ENCODE assay signal across 21 cellular contexts in the genomic region with DNA sequence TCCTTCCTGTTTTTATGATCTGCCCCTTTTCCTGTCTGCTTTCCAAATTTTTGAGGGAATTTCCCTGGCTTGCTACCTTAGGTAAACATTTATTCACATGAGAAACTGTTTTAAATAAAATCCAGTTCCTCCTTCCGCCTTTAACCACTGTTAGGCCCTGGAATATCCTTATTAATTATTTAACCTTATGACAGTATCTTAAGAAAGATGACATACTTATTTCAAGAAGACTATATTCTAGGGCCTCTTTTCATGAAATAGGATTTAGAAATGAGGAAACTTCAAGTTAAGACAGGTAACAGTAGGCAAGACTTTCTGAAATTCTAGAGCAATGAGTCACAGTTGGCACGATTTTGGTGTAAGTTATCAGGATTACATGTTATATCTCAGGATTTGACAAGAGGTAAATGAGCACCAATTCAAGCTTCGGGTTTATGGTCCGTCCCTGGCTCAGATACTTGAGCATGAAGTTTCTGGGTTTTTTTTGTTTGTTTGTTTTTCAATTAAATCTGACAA. TPM values are rescaled to one million over a fixed set of nuclear protein-coding genes. Genes with fewer than 3 reads are reported as not detected.
DNase-seq lines count a peak whose midpoint lies in the region; FAIRE-seq and TF ChIP-seq lines count a peak whose summit lies in the region.
"Had no signal": no experiment of that assay in that cellular context is flagged by ENCODE, and none has a peak within 500 bp of the region (broad histone marks: within the 10 kb centered on the region; RNA-seq: fewer than 3 reads in every experiment).

No MANE protein-coding gene starts in this region.

- DNase-seq in A172 (ENCODE audit: low spot score) (peak; percentile 73), HT-29 (ENCODE audit: low spot score) (peak; percentile 26), astrocyte (ENCODE audit: low read depth) (peak; percentile 39), kidney glomerular epithelial cell (lab: John Stamatoyannopoulos, UW) (peak; percentile 23), ecto neural progenitor cell (ENCODE audit: low spot score) (no peak), mesenteric fat pad (ENCODE audit: low spot score) (no peak), germinal center (ENCODE audit: low spot score) (no peak), NCI-H2081 treated with DMSO at 0.1 percent for 48 hours (lab: John Stamatoyannopoulos, UW) (no peak)
- DNase-seq: activated CD4-positive, alpha-beta T cell treated with anti-CD3 and anti-CD28 coated beads, Interleukin-2, amount 50 U/mL, for 48 hours; activated T-cell treated with anti-CD3 and anti-CD28 coated beads, Interleukin-2, amount 50 U/mL, for 4 hours; central memory CD4-positive, alpha-beta T cell; GF-D8; MG63; right cardiac atrium; stimulated activated naive CD8-positive, alpha-beta T cell treated with anti-CD3 and anti-CD28 coated beads, Interleukin-15, amount 100 ng/mL, for 72 hours; uterus had no signal

- H3K79me2 ChIP-seq in astrocyte (ENCODE audit: insufficient read depth, low read length), result no peaks in the 10 kb centered on the region

- no peaks in the 10 kb centered on the region for H3K9me3 Mint-ChIP-seq in astrocyte (ENCODE audit: unreplicated experiment)
- H3K9me3 Mint-ChIP-seq: activated T-cell treated with anti-CD3 and anti-CD28 coated beads, Interleukin-2, amount 50 U/mL, for 4 hours; GM23338; stimulated activated naive CD8-positive, alpha-beta T cell treated with anti-CD3 and anti-CD28 coated beads, Interleukin-15, amount 100 ng/mL, for 72 hours had no signal

- H3K4me3 ChIP-seq in astrocyte (ENCODE audit: insufficient read depth, low read depth, low read length), result no peak overlapping the region
- H3K4me3 ChIP-seq: gastroesophageal sphincter, GM23338, MG63, uterus had no signal

- no peaks in the 10 kb centered on the region for H3K27me3 ChIP-seq in astrocyte (ENCODE audit: insufficient read depth, low read length)
- H3K27me3 ChIP-seq: gastroesophageal sphincter, MG63, uterus had no signal

- no peak overlapping the region for H3K27ac ChIP-seq in astrocyte (ENCODE audit: low read depth, low read length)
- H3K27ac ChIP-seq: gastroesophageal sphincter, uterus had no signal

- H3K4me3 Mint-ChIP-seq in astrocyte (ENCODE audit: unreplicated experiment), result no peak overlapping the region
- H3K4me3 Mint-ChIP-seq: activated naive CD8-positive, alpha-beta T cell; activated T-cell treated with anti-CD3 and anti-CD28 coated beads, Interleukin-2, amount 50 U/mL, for 4 hours; GM23338; stimulated activated naive CD8-positive, alpha-beta T cell treated with anti-CD3 and anti-CD28 coated beads, Interleukin-15, amount 100 ng/mL, for 72 hours had no signal

- H3K4me2 ChIP-seq in astrocyte (ENCODE audit: low read length), result no peak overlapping the region
- H3K4me2 ChIP-seq: GM23338 had no signal

- H3K9ac ChIP-seq in astrocyte (ENCODE audit: low read length), result no peak overlapping the region

- H3K4me1 Mint-ChIP-seq in astrocyte (ENCODE audit: low read depth, unreplicated experiment), result peaks cover 18% of the 10 kb centered on the region
- H3K4me1 Mint-ChIP-seq: GM23338 had no signal

- no peak overlapping the region for H2AFZ ChIP-seq in astrocyte (ENCODE audit: low read depth, low read length)
- H2AFZ ChIP-seq: GM23338 had no signal

- FAIRE-seq in astrocyte (lab: Jason Lieb, UNC), result no peak
- FAIRE-seq: endometrium had no signal

- H4K20me1 ChIP-seq in astrocyte (ENCODE audit: insufficient read depth, low read length), result no peaks in the 10 kb centered on the region

- no peaks in the 10 kb centered on the region for H3K9me3 ChIP-seq in astrocyte (ENCODE audit: insufficient read depth, low read depth, low read length)
- H3K9me3 ChIP-seq: gastroesophageal sphincter, MG63, uterus had no signal

- H3K27ac Mint-ChIP-seq in astrocyte (ENCODE audit: unreplicated experiment), result no peak overlapping the region
- H3K27ac Mint-ChIP-seq: activated naive CD8-positive, alpha-beta T cell; GM23338 had no signal

- TF ChIP-seq CTCF in astrocyte (IDR thresholded peaks at IDR 0.05; ENCODE audit: insufficient read depth, low read depth, low read length), result no peak

- no peaks in the 10 kb centered on the region for H3K36me3 Mint-ChIP-seq in astrocyte (ENCODE audit: low read depth, unreplicated experiment)
- H3K36me3 Mint-ChIP-seq: activated naive CD8-positive, alpha-beta T cell had no signal

- peaks cover 14% of the 10 kb centered on the region for H3K4me1 ChIP-seq in astrocyte (ENCODE audit: insufficient read depth, low read length)
- H3K4me1 ChIP-seq: uterus had no signal

- H3K36me3 ChIP-seq in astrocyte (ENCODE audit: insufficient read depth, low read length), result no peaks in the 10 kb centered on the region
- H3K36me3 ChIP-seq: gastroesophageal sphincter, MG63, uterus had no signal

- H3K27me3 Mint-ChIP-seq in astrocyte (ENCODE audit: low read depth, unreplicated experiment), result no peaks in the 10 kb centered on the region
- H3K27me3 Mint-ChIP-seq: activated naive CD8-positive, alpha-beta T cell had no signal

RNA-seq across cellular contexts. Expression of a gene that starts 2.0 kb away (rescaled TPM):
- 0.12 and 0.24 TPM in 2 replicates for total RNA-seq in A172 (2014; rRNA removed; shearing (Covaris generic))
- not detected in 2 replicates for total RNA-seq in HT-29 (2014; rRNA removed; shearing (Covaris generic))
- 0.14 TPM in 1 of 2 replicates, not detected in the other for total RNA-seq in astrocyte
- not detected for total RNA-seq in mesenteric fat pad
- total RNA-seq: activated T-cell treated with anti-CD3 and anti-CD28 coated beads, Interleukin-2, amount 50 U/mL, for 4 hours; GM23338; OCI-LY7; right cardiac atrium had no signal

Comparison
In these comparisons a context has a peak if more than half of its experiments do, and no peak if none do; other contexts are left out.
1. DNase-seq: peak in A172 (single experiment), HT-29 (single experiment), astrocyte (single experiment) and kidney glomerular epithelial cell (single experiment); none in ecto neural progenitor cell (single experiment), mesenteric fat pad (single experiment), germinal center (single experiment) and NCI-H2081 treated with DMSO at 0.1 percent for 48 hours (single experiment).